1 cellular context compared by ENCODE assay signal in the genomic region with DNA sequence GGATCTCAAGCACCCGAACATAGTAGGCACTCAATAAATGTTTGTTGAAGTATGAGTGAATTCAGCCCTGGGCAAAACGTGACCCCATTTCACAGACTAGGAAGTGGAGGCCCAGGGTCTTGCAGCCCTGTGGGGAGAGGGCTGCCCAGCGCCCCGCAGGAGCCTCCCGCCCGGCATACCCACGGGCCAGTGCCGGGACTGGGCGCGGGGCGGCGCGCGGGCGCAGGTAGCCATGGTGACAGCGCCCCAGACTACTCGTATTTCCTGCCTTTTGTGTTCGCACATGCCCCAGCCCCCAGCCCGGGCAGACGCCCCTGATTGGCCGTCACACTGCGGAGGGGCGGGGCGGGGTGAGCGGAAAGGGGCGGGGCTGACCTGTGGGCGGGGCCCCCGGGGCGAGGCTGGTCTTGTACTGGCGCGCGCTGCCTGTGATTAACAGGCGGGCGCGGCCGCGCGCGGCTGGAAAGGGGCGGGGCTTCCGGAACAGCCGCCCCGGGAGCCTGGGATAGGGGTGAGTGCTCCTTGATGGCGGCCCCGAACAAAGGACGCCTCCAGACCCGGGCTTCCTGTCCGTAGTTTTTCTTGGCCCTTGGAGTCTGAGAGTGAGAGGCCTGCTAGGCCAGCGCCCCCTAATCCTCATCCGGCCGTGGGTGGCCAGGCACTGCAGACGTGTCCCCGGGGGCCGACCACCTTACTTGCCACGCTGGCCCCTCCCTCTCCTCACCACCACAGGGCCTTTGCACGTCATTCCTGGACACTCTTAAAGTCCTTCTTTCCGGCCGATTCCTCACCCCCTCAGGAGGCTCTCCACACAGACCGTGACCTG.
TF ChIP-seq lines count a peak whose summit lies in the region.

No MANE protein-coding gene starts in this region.

TF ChIP-seq in HepG2, 621 proteins besides CTCF, POLR2A, EP300 and RAD21 (continued from another document and continues in another):
- TF ChIP-seq, protein P1, sequence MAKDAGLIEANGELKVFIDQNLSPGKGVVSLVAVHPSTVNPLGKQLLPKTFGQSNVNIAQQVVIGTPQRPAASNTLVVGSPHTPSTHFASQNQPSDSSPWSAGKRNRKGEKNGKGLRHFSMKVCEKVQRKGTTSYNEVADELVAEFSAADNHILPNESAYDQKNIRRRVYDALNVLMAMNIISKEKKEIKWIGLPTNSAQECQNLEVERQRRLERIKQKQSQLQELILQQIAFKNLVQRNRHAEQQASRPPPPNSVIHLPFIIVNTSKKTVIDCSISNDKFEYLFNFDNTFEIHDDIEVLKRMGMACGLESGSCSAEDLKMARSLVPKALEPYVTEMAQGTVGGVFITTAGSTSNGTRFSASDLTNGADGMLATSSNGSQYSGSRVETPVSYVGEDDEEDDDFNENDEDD (CRISPR knock-in tag; IDR thresholded peaks at IDR 0.05; ENCODE audit: borderline replicate concordance) = peak; percentile 9; the same call in 1 of the 2 replicates
- TF ChIP-seq SSRP1 (CRISPR knock-in tag; IDR thresholded peaks at IDR 0.05) = no peak
- TF ChIP-seq CBX1 (IDR thresholded peaks at IDR 0.05; ENCODE audit: low read depth) = no peak
- TF ChIP-seq, protein P2, sequence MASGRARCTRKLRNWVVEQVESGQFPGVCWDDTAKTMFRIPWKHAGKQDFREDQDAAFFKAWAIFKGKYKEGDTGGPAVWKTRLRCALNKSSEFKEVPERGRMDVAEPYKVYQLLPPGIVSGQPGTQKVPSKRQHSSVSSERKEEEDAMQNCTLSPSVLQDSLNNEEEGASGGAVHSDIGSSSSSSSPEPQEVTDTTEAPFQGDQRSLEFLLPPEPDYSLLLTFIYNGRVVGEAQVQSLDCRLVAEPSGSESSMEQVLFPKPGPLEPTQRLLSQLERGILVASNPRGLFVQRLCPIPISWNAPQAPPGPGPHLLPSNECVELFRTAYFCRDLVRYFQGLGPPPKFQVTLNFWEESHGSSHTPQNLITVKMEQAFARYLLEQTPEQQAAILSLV (CRISPR knock-in tag; IDR thresholded peaks at IDR 0.05; ENCODE audit: borderline replicate concordance) = peak; percentile 29; the same call in 1 of the 2 replicates
- peak; percentile 84 for TF ChIP-seq SP4 (CRISPR knock-in tag; IDR thresholded peaks at IDR 0.05)
- TF ChIP-seq, protein P3, sequence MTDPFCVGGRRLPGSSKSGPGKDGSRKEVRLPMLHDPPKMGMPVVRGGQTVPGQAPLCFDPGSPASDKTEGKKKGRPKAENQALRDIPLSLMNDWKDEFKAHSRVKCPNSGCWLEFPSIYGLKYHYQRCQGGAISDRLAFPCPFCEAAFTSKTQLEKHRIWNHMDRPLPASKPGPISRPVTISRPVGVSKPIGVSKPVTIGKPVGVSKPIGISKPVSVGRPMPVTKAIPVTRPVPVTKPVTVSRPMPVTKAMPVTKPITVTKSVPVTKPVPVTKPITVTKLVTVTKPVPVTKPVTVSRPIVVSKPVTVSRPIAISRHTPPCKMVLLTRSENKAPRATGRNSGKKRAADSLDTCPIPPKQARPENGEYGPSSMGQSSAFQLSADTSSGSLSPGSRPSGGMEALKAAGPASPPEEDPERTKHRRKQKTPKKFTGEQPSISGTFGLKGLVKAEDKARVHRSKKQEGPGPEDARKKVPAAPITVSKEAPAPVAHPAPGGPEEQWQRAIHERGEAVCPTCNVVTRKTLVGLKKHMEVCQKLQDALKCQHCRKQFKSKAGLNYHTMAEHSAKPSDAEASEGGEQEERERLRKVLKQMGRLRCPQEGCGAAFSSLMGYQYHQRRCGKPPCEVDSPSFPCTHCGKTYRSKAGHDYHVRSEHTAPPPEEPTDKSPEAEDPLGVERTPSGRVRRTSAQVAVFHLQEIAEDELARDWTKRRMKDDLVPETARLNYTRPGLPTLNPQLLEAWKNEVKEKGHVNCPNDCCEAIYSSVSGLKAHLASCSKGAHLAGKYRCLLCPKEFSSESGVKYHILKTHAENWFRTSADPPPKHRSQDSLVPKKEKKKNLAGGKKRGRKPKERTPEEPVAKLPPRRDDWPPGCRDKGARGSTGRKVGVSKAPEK (CRISPR knock-in tag; IDR thresholded peaks at IDR 0.05; ENCODE audit: borderline replicate concordance) = no peak
- TF ChIP-seq MTF1 (CRISPR knock-in tag; IDR thresholded peaks at IDR 0.05) = no peak
- TF ChIP-seq ZFAT (CRISPR knock-in tag; conservative IDR thresholded peaks at IDR 0.05) = no peak
- TF ChIP-seq XBP1 (CRISPR knock-in tag; IDR thresholded peaks at IDR 0.05) = no peak
- TF ChIP-seq, protein P4, sequence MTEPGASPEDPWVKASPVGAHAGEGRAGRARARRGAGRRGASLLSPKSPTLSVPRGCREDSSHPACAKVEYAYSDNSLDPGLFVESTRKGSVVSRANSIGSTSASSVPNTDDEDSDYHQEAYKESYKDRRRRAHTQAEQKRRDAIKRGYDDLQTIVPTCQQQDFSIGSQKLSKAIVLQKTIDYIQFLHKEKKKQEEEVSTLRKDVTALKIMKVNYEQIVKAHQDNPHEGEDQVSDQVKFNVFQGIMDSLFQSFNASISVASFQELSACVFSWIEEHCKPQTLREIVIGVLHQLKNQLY (CRISPR knock-in tag; IDR thresholded peaks at IDR 0.05) = 0 out of 2 replicates have a peak, but pooled peaks have one; percentile 3
- no peak for TF ChIP-seq SRSF1 (optimal IDR thresholded peaks at IDR 0.05; ENCODE audit: low read depth, low read length)
- no peak for TF ChIP-seq ATM (IDR thresholded peaks at IDR 0.05; ENCODE audit: borderline replicate concordance)
- TF ChIP-seq ZNF282 (IDR thresholded peaks at IDR 0.05; ENCODE audit: partially characterized antibody) = no peak
- TF ChIP-seq, protein P5, sequence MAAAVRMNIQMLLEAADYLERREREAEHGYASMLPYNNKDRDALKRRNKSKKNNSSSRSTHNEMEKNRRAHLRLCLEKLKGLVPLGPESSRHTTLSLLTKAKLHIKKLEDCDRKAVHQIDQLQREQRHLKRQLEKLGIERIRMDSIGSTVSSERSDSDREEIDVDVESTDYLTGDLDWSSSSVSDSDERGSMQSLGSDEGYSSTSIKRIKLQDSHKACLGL (CRISPR knock-in tag; IDR thresholded peaks at IDR 0.05) = 0 out of 2 replicates have a peak, but pooled peaks have one; percentile 29
- TF ChIP-seq, protein P6, sequence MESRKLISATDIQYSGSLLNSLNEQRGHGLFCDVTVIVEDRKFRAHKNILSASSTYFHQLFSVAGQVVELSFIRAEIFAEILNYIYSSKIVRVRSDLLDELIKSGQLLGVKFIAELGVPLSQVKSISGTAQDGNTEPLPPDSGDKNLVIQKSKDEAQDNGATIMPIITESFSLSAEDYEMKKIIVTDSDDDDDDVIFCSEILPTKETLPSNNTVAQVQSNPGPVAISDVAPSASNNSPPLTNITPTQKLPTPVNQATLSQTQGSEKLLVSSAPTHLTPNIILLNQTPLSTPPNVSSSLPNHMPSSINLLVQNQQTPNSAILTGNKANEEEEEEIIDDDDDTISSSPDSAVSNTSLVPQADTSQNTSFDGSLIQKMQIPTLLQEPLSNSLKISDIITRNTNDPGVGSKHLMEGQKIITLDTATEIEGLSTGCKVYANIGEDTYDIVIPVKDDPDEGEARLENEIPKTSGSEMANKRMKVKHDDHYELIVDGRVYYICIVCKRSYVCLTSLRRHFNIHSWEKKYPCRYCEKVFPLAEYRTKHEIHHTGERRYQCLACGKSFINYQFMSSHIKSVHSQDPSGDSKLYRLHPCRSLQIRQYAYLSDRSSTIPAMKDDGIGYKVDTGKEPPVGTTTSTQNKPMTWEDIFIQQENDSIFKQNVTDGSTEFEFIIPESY (CRISPR knock-in tag; IDR thresholded peaks at IDR 0.05) = no peak
- peak; percentile 54 for TF ChIP-seq KAT8 (CRISPR knock-in tag; IDR thresholded peaks at IDR 0.05)
- TF ChIP-seq, protein P7, sequence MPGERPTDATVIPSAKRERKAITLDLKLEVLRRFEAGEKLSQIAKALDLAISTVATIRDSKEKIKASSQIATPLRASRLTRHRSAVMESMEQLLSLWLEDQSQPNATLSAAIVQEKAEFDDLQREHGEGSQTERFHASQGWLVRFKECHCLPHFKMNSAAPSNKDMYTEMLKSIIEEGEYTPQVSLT (CRISPR knock-in tag; IDR thresholded peaks at IDR 0.05; ENCODE audit: borderline replicate concordance, low read depth) = no peak
- TF ChIP-seq CBFB (CRISPR knock-in tag; IDR thresholded peaks at IDR 0.05) = 0 out of 2 replicates have a peak, but pooled peaks have one; percentile 1
- TF ChIP-seq ATF7 (IDR thresholded peaks at IDR 0.05) = no peak
- TF ChIP-seq ATF7 (CRISPR knock-in tag; IDR thresholded peaks at IDR 0.05) = no peak
- TF ChIP-seq SP2 (CRISPR knock-in tag; IDR thresholded peaks at IDR 0.05) = peak; percentile 51; the same call in 1 of the 2 replicates
- peak; percentile 47; the same call in 1 of the 2 replicates for TF ChIP-seq ELF1 (CRISPR knock-in tag; IDR thresholded peaks at IDR 0.05)
- TF ChIP-seq ZNF354B (CRISPR knock-in tag; IDR thresholded peaks at IDR 0.05) = no peak
- 0 out of 2 replicates have a peak, but pooled peaks have one; percentile 37 for TF ChIP-seq DMAP1 (CRISPR knock-in tag; IDR thresholded peaks at IDR 0.05)
- peak; percentile 69; the same call in 1 of the 2 replicates for TF ChIP-seq POLR2G (IDR thresholded peaks at IDR 0.05; ENCODE audit: low read depth, low read length)
- TF ChIP-seq, protein P8, sequence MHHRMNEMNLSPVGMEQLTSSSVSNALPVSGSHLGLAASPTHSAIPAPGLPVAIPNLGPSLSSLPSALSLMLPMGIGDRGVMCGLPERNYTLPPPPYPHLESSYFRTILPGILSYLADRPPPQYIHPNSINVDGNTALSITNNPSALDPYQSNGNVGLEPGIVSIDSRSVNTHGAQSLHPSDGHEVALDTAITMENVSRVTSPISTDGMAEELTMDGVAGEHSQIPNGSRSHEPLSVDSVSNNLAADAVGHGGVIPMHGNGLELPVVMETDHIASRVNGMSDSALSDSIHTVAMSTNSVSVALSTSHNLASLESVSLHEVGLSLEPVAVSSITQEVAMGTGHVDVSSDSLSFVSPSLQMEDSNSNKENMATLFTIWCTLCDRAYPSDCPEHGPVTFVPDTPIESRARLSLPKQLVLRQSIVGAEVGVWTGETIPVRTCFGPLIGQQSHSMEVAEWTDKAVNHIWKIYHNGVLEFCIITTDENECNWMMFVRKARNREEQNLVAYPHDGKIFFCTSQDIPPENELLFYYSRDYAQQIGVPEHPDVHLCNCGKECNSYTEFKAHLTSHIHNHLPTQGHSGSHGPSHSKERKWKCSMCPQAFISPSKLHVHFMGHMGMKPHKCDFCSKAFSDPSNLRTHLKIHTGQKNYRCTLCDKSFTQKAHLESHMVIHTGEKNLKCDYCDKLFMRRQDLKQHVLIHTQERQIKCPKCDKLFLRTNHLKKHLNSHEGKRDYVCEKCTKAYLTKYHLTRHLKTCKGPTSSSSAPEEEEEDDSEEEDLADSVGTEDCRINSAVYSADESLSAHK (CRISPR knock-in tag; IDR thresholded peaks at IDR 0.05; ENCODE audit: borderline replicate concordance) = no peak
- TF ChIP-seq SATB2 (CRISPR knock-in tag; IDR thresholded peaks at IDR 0.05) = no peak
- TF ChIP-seq KLF16 (CRISPR knock-in tag; IDR thresholded peaks at IDR 0.05) = 0 out of 4 replicates have a peak, but pooled peaks of 1 of the 2 experiments have one; percentile 28
- TF ChIP-seq RCOR2 (CRISPR knock-in tag; IDR thresholded peaks at IDR 0.05) = peak; percentile 56; the same call in 1 of the 2 replicates
- TF ChIP-seq, protein P9, sequence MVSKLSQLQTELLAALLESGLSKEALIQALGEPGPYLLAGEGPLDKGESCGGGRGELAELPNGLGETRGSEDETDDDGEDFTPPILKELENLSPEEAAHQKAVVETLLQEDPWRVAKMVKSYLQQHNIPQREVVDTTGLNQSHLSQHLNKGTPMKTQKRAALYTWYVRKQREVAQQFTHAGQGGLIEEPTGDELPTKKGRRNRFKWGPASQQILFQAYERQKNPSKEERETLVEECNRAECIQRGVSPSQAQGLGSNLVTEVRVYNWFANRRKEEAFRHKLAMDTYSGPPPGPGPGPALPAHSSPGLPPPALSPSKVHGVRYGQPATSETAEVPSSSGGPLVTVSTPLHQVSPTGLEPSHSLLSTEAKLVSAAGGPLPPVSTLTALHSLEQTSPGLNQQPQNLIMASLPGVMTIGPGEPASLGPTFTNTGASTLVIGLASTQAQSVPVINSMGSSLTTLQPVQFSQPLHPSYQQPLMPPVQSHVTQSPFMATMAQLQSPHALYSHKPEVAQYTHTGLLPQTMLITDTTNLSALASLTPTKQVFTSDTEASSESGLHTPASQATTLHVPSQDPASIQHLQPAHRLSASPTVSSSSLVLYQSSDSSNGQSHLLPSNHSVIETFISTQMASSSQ (IDR thresholded peaks at IDR 0.05; ENCODE audit: low read depth) = no peak
- TF ChIP-seq, protein P9 (CRISPR knock-in tag; IDR thresholded peaks at IDR 0.05; ENCODE audit: borderline replicate concordance) = no peak
- no peak for TF ChIP-seq TCF7 (IDR thresholded peaks at IDR 0.05; ENCODE audit: low read depth)
- peak; percentile 53 for TF ChIP-seq RBM39 (IDR thresholded peaks at IDR 0.05; ENCODE audit: low read depth, low read length, poor library complexity, severe bottlenecking)
- TF ChIP-seq ZNF713 (CRISPR knock-in tag; IDR thresholded peaks at IDR 0.05) = no peak
- TF ChIP-seq KLF11 (CRISPR knock-in tag; IDR thresholded peaks at IDR 0.05) = no peak
- 0 out of 2 replicates have a peak, but pooled peaks have one; percentile 9 for TF ChIP-seq ERF (CRISPR knock-in tag; IDR thresholded peaks at IDR 0.05)
- TF ChIP-seq ZNF703 (CRISPR knock-in tag; IDR thresholded peaks at IDR 0.05; ENCODE audit: borderline replicate concordance) = no peak
- TF ChIP-seq HDAC1 (CRISPR knock-in tag; IDR thresholded peaks at IDR 0.05) = peak; percentile 63; the same call in 1 of the 2 replicates
- no peak for TF ChIP-seq YEATS2 (CRISPR knock-in tag; IDR thresholded peaks at IDR 0.05; ENCODE audit: borderline replicate concordance)
- TF ChIP-seq, protein P10, sequence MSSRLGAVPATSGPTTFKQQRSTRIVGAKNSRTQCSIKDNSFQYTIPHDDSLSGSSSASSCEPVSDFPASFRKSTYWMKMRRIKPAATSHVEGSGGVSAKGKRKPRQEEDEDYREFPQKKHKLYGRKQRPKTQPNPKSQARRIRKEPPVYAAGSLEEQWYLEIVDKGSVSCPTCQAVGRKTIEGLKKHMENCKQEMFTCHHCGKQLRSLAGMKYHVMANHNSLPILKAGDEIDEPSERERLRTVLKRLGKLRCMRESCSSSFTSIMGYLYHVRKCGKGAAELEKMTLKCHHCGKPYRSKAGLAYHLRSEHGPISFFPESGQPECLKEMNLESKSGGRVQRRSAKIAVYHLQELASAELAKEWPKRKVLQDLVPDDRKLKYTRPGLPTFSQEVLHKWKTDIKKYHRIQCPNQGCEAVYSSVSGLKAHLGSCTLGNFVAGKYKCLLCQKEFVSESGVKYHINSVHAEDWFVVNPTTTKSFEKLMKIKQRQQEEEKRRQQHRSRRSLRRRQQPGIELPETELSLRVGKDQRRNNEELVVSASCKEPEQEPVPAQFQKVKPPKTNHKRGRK (CRISPR knock-in tag; IDR thresholded peaks at IDR 0.05) = no peak
- no peak for TF ChIP-seq ZNF558 (CRISPR knock-in tag; IDR thresholded peaks at IDR 0.05; ENCODE audit: borderline replicate concordance)
- TF ChIP-seq ZNF7 (CRISPR knock-in tag; IDR thresholded peaks at IDR 0.05) = no peak
- TF ChIP-seq ZFP41 (CRISPR knock-in tag; IDR thresholded peaks at IDR 0.05; ENCODE audit: borderline replicate concordance) = no peak
- TF ChIP-seq ZNF605 (CRISPR knock-in tag; IDR thresholded peaks at IDR 0.05) = no peak
